Comparison of ENCODE assay signal across 20 cellular contexts in genomic region chr3:12601072-12601471, GRCh38. TPM values are rescaled to one million over a fixed set of nuclear protein-coding genes. Genes with fewer than 3 reads are reported as not detected.
DNase-seq lines count a peak whose midpoint lies in the region; ATAC-seq and TF ChIP-seq lines count a peak whose summit lies in the region.
"Had no signal": no experiment of that assay in that cellular context is flagged by ENCODE, and none has a peak within 500 bp of the region (broad histone marks: within the 10 kb centered on the region; RNA-seq: fewer than 3 reads in every experiment).

No MANE protein-coding gene starts in this region.

- H3K27ac ChIP-seq in neutrophil, result peak overlapping the region; percentile 19
- no peak overlapping the region for H3K27ac ChIP-seq in lower lobe of right lung
- H3K27ac ChIP-seq: tibial nerve had no signal

- H3K27ac Mint-ChIP-seq in chondrocyte (ENCODE audit: unreplicated experiment), result peak overlapping the region; percentile 59
- H3K27ac Mint-ChIP-seq: activated CD4-positive, alpha-beta T cell treated with anti-CD3 and anti-CD28 coated beads, Interleukin-2, amount 10 ng/mL, durations not matched to agents 24 days and 14 days; dendritic cell treated with granulocyte-macrophage colony-stimulating factor and Interleukin-4, amounts not matched to agents 40 ng/mL and 50 ng/mL, for 4 days; immature natural killer cell had no signal

- H3K9me3 ChIP-seq in neutrophil, result no peaks in the 10 kb centered on the region
- H3K9me3 ChIP-seq in lower lobe of right lung, result no peaks in the 10 kb centered on the region
- H3K9me3 ChIP-seq: mucosa of descending colon, tibial nerve had no signal

- H3K4me3 Mint-ChIP-seq in chondrocyte (ENCODE audit: unreplicated experiment), result no peak overlapping the region
- H3K4me3 Mint-ChIP-seq: activated CD4-positive, alpha-beta T cell treated with anti-CD3 and anti-CD28 coated beads, Interleukin-2, amount 10 ng/mL, durations not matched to agents 24 days and 14 days; activated T-cell treated with anti-CD3 and anti-CD28 coated beads, Interleukin-2, amount 50 U/mL, for 24 hours; dendritic cell treated with granulocyte-macrophage colony-stimulating factor and Interleukin-4, amounts not matched to agents 40 ng/mL and 50 ng/mL, for 4 days; immature natural killer cell had no signal

- TF ChIP-seq CTCF in chondrocyte (IDR thresholded peaks at IDR 0.05) (peak; percentile 50), neutrophil (IDR thresholded peaks at IDR 0.05) (no peak), lower lobe of right lung (IDR thresholded peaks at IDR 0.05) (no peak)

- H3K9me3 Mint-ChIP-seq in chondrocyte (ENCODE audit: low read depth), result no peaks in the 10 kb centered on the region
- H3K9me3 Mint-ChIP-seq: activated CD4-positive, alpha-beta T cell treated with anti-CD3 and anti-CD28 coated beads, Interleukin-2, amount 10 ng/mL, durations not matched to agents 24 days and 14 days; activated T-cell treated with anti-CD3 and anti-CD28 coated beads, Interleukin-2, amount 50 U/mL, for 24 hours; dendritic cell treated with granulocyte-macrophage colony-stimulating factor and Interleukin-4, amounts not matched to agents 40 ng/mL and 50 ng/mL, for 4 days; immature natural killer cell had no signal

- peaks cover 100% of the 10 kb centered on the region for H3K36me3 ChIP-seq in neutrophil
- H3K36me3 ChIP-seq in lower lobe of right lung, result peaks cover 99% of the 10 kb centered on the region

- intact Hi-C loops in lower lobe of right lung (cut with DNase I), result no loop called here

- no peaks in the 10 kb centered on the region for H3K27me3 ChIP-seq in neutrophil
- H3K27me3 ChIP-seq in lower lobe of right lung (ENCODE audit: low read depth), result no peaks in the 10 kb centered on the region
- H3K27me3 ChIP-seq: tibial nerve had no signal

- no peaks in the 10 kb centered on the region for H3K27me3 Mint-ChIP-seq in chondrocyte (ENCODE audit: low read depth)
- H3K27me3 Mint-ChIP-seq: activated CD4-positive, alpha-beta T cell treated with anti-CD3 and anti-CD28 coated beads, Interleukin-2, amount 10 ng/mL, durations not matched to agents 24 days and 14 days; activated T-cell treated with anti-CD3 and anti-CD28 coated beads, Interleukin-2, amount 50 U/mL, for 24 hours; dendritic cell treated with granulocyte-macrophage colony-stimulating factor and Interleukin-4, amounts not matched to agents 40 ng/mL and 50 ng/mL, for 4 days had no signal

- peaks cover 22% of the 10 kb centered on the region for H3K4me1 Mint-ChIP-seq in chondrocyte (ENCODE audit: low read depth)

- no peak for ATAC-seq in lower lobe of right lung
- ATAC-seq in HG02981 (IDR thresholded peaks at IDR 0.05; ENCODE audit: unreplicated experiment), result no peak
- ATAC-seq: mucosa of descending colon had no signal

- H3K4me1 ChIP-seq in neutrophil (ENCODE audit: control insufficient read depth in 1 of 2, insufficient read depth in 1 of 2, low read depth in 1 of 2, low read length in 1 of 2), result no peaks in the 10 kb centered on the region
- no peaks in the 10 kb centered on the region for H3K4me1 ChIP-seq in lower lobe of right lung

- peaks cover 22% of the 10 kb centered on the region for H3K36me3 Mint-ChIP-seq in chondrocyte (ENCODE audit: low read depth)

- H3K4me3 ChIP-seq in neutrophil (ENCODE audit: low read depth in 1 of 2, low read length in 1 of 2) (no peak overlapping the region), lower lobe of right lung (no peak overlapping the region)
- H3K4me3 ChIP-seq: mucosa of descending colon, tibial nerve had no signal

- DNase-seq in EH (ENCODE audit: low read depth) (peak; percentile 22), HuH-7 (ENCODE audit: low spot score) (peak; percentile 37), chondrocyte (ENCODE audit: low spot score) (no peak), lower lobe of right lung (no peak), T-helper 9 cell (no peak), nucleus accumbens (lab: John Stamatoyannopoulos, UW) (no peak)
- DNase-seq: activated CD4-positive, alpha-beta T cell treated with anti-CD3 and anti-CD28 coated beads, Interleukin-2, amount 10 ng/mL, durations not matched to agents 24 days and 14 days; activated T-cell treated with anti-CD3 and anti-CD28 coated beads, Interleukin-2, amount 50 U/mL, for 24 hours; immature natural killer cell; mucosa of descending colon; NCI-H1417; NCI-H510A treated with DMSO at 0.1 percent for 48 hours; posterior cingulate gyrus; stimulated activated CD4-positive, alpha-beta T cell treated with anti-CD3 and anti-CD28 coated beads, Interleukin-1b, Interleukin-23, amount 100 ng/mL, for 48 hours; T-helper 2 cell had no signal

RNA-seq across cellular contexts. Expression of gene MKRN2, which starts 44.2 kb away (rescaled TPM):
- total RNA-seq in chondrocyte (32.8 to 36.2 TPM (median 34.5 TPM) in 3 replicates), lower lobe of right lung (21.7 TPM)

RNA-seq across cellular contexts. Expression of gene MKRN2OS, which starts 55.8 kb away (rescaled TPM):
- total RNA-seq in chondrocyte (not detected in 3 replicates), lower lobe of right lung (not detected)
- total RNA-seq: activated CD4-positive, alpha-beta T cell treated with anti-CD3 and anti-CD28 coated beads, Interleukin-2, amount 10 ng/mL, durations not matched to agents 24 days and 14 days; frontal cortex; tibial nerve had no signal

Comparison
In these comparisons a context has a peak if more than half of its experiments do, and no peak if none do; other contexts are left out.
1. DNase-seq: peak in EH (single experiment) and HuH-7 (single experiment); none in chondrocyte (single experiment), lower lobe of right lung (single experiment), T-helper 9 cell (single experiment) and nucleus accumbens (0 of 56).